20 cellular contexts compared by ENCODE assay signal in the genomic region with DNA sequence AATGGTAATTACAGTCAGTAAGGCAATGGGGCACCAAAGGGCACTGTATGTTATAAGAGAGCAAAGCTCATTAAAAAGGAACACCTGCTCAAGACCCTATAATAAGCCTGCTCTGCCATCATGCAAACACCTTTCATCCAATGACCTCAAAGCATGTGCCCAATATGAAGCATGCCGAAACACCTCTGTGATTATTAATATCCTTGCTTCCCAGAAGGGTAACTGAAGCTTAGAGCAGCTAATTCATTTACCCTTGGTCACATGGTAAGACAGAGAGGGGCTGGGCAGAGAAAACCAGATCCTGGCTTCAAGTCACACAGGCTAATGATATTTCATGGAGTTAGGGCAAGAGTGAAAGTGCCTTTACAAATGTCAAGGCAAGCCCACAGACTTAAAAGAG.
"Had no signal": no experiment of that assay in that cellular context is flagged by ENCODE, and none has a peak within 500 bp of the region (broad histone marks: within the 10 kb centered on the region; RNA-seq: fewer than 3 reads in every experiment).

No MANE protein-coding gene starts in this region.

- H3K27me3 ChIP-seq: brain microvascular endothelial cell, gastroesophageal sphincter, testis had no signal

- H3K9ac ChIP-seq: neural progenitor cell had no signal

- H3K27me3 Mint-ChIP-seq: activated B cell treated with CpG ODN at 0.5 μM for 24 hours; activated naive CD8-positive, alpha-beta T cell had no signal

- H3K27ac Mint-ChIP-seq: activated B cell treated with CpG ODN at 0.5 μM for 24 hours; activated CD8-positive, alpha-beta T cell treated with anti-CD3 and anti-CD28 coated beads for 36 hours; activated naive CD8-positive, alpha-beta T cell; neural progenitor cell had no signal

- H3K4me3 ChIP-seq: gastroesophageal sphincter, heart right ventricle, lung, neural progenitor cell, sigmoid colon, stomach, testis had no signal

- H3K36me3 Mint-ChIP-seq: activated naive CD8-positive, alpha-beta T cell had no signal

- H3K9me3 Mint-ChIP-seq: activated B cell treated with CpG ODN at 0.5 μM for 24 hours; activated CD8-positive, alpha-beta T cell treated with anti-CD3 and anti-CD28 coated beads for 36 hours; activated T-cell treated with anti-CD3 and anti-CD28 coated beads, Interleukin-2, amount 50 U/mL, for 4 hours had no signal

- H3K36me3 ChIP-seq: brain microvascular endothelial cell, gastroesophageal sphincter, heart right ventricle, neural progenitor cell, sigmoid colon, stomach had no signal

- H3K27ac ChIP-seq: brain microvascular endothelial cell, gastroesophageal sphincter, heart right ventricle, neural progenitor cell, stomach, testis had no signal

- H3K4me2 ChIP-seq: neural progenitor cell had no signal

- H3K4me1 ChIP-seq: heart right ventricle, testis had no signal

- ATAC-seq: activated CD8-positive, alpha-beta T cell treated with anti-CD3 and anti-CD28 coated beads for 36 hours; activated T-cell treated with anti-CD3 and anti-CD28 coated beads, Interleukin-2, amount 50 U/mL, for 4 hours; gastroesophageal sphincter; heart right ventricle had no signal

- DNase-seq: activated B cell treated with CpG ODN at 0.5 μM for 24 hours; activated CD4-positive, alpha-beta T cell treated with anti-CD3 and anti-CD28 coated beads for 48 hours; activated CD8-positive, alpha-beta T cell treated with anti-CD3 and anti-CD28 coated beads for 36 hours; activated effector memory CD4-positive, alpha-beta T cell treated with anti-CD3 and anti-CD28 coated beads, Interleukin-2, amount 50 U/mL, for 16 hours; activated T-cell treated with anti-CD3 and anti-CD28 coated beads, Interleukin-2, amount 50 U/mL, for 4 hours; amniotic stem cell; brain microvascular endothelial cell; cerebellar nuclear complex; effector memory CD4-positive, alpha-beta T cell; heart right ventricle; midbrain; sigmoid colon; stimulated activated CD4-positive, alpha-beta T cell treated with anti-CD3 and anti-CD28 coated beads, Interleukin-12 subunit alpha, Interleukin-12 subunit beta, amount 100 ng/mL, for 4 hours; stimulated activated CD4-positive, alpha-beta T cell treated with anti-CD3 and anti-CD28 coated beads, Interleukin-2, amount 100 ng/mL, for 24 hours; stomach; testis had no signal

- H2AFZ ChIP-seq: neural progenitor cell had no signal

- H3K4me3 Mint-ChIP-seq: activated B cell treated with CpG ODN at 0.5 μM for 24 hours; activated CD8-positive, alpha-beta T cell treated with anti-CD3 and anti-CD28 coated beads for 36 hours; activated naive CD8-positive, alpha-beta T cell; activated T-cell treated with anti-CD3 and anti-CD28 coated beads, Interleukin-2, amount 50 U/mL, for 4 hours; neural progenitor cell had no signal

- H3K9me3 ChIP-seq: gastroesophageal sphincter, heart right ventricle, sigmoid colon, stomach, testis had no signal
